In the genomic region with DNA sequence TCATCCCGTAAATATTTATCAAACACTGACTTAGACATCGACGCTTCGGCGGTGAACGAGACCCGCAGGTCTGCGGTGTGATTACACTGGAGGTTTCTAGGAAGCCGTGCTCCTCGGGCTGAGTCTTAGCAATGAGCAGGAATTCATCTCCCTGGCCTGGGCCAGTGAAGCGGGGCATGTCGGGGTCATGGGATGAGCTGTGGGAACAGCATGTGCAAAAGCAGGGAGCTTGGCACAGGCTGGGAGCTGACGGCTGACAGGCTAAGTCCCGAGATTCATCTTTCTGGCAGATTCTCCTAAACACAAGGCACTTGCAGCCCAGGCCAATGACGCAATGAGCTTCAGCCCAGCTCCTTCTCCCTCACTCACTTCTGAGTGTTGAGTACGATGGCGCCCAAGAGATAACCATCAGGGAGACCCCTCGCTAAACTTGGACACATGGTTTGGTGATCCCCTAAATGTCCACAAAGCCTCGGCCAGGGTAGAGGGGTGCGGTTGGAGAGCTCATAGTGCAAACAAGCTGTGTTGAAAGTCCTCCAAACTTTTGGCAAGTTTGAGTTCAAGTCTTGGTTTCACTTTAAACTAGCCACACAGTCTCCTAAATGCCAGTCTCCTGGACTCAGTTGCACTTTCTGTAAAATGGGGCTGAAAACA, we compare ENCODE assay signal across 10 cellular contexts. TPM values are rescaled to one million over a fixed set of nuclear protein-coding genes. Genes with fewer than 3 reads are reported as not detected.
A peak's percentile ranks its signal among the peaks of the same experiment; 100 is the strongest.
DNase-seq lines count a peak whose midpoint lies in the region; ATAC-seq and TF ChIP-seq lines count a peak whose summit lies in the region.
"Had no signal": no experiment of that assay in that cellular context is flagged by ENCODE, and none has a peak within 500 bp of the region (broad histone marks: within the 10 kb centered on the region; RNA-seq: fewer than 3 reads in every experiment).

No MANE protein-coding gene starts in this region.

- no peaks in the 10 kb centered on the region for H3K9me3 ChIP-seq in adipocyte (ENCODE audit: control insufficient read depth, low read length)
- no peaks in the 10 kb centered on the region for H3K9me3 ChIP-seq in left ventricle myocardium inferior (replicated peaks)
- no peaks in the 10 kb centered on the region for H3K9me3 ChIP-seq in psoas muscle
- no peaks in the 10 kb centered on the region for H3K9me3 ChIP-seq in WERI-Rb-1 (ENCODE audit: severe bottlenecking)

- H3K36me3 ChIP-seq in adipocyte (ENCODE audit: control insufficient read depth, insufficient read depth, low read length, severe bottlenecking): no peaks in the 10 kb centered on the region
- H3K36me3 ChIP-seq in left ventricle myocardium inferior: no peaks in the 10 kb centered on the region
- no peaks in the 10 kb centered on the region for H3K36me3 ChIP-seq in psoas muscle (ENCODE audit: insufficient read depth in 1 of 2, low read depth in 1 of 2)
- H3K36me3 ChIP-seq in WERI-Rb-1: no peaks in the 10 kb centered on the region

- H3K27ac ChIP-seq in left ventricle myocardium inferior (replicated peaks) (peak overlapping the region; percentile 88), psoas muscle (peak overlapping the region; percentile 74), WERI-Rb-1 (no peak overlapping the region)

- intact Hi-C loops in left ventricle myocardium inferior (cut with micrococcal nuclease): no loop called here
- intact Hi-C loops in psoas muscle (cut with DNase I): no loop called here

- H3K27me3 ChIP-seq in adipocyte (replicated peaks; ENCODE audit: control insufficient read depth, insufficient read depth, low read length) (no peaks in the 10 kb centered on the region), left ventricle myocardium inferior (ENCODE audit: low read depth) (peaks cover 12% of the 10 kb centered on the region), psoas muscle (ENCODE audit: insufficient read depth in 3 of 3, low read length in 2 of 3) (no peaks in the 10 kb centered on the region), WERI-Rb-1 (ENCODE audit: insufficient read depth, low read depth, severe bottlenecking) (no peaks in the 10 kb centered on the region)

- H3K4me1 ChIP-seq in adipocyte (ENCODE audit: control insufficient read depth, insufficient read depth, low read length): peaks cover 70% of the 10 kb centered on the region
- H3K4me1 ChIP-seq in left ventricle myocardium inferior: peaks cover 84% of the 10 kb centered on the region
- H3K4me1 ChIP-seq in psoas muscle: peaks cover 25% of the 10 kb centered on the region

- H3K9ac ChIP-seq in adipocyte (ENCODE audit: low read length): peak overlapping the region; percentile 77

- ATAC-seq in psoas muscle: peak; percentile 78 to 89 (median 86)
- ATAC-seq in HG03378 (IDR thresholded peaks at IDR 0.05; ENCODE audit: unreplicated experiment): no peak
- ATAC-seq: WTC11 had no signal

- TF ChIP-seq CTCF in left ventricle myocardium inferior (IDR thresholded peaks at IDR 0.05; ENCODE audit: borderline replicate concordance) (no peak), psoas muscle (IDR thresholded peaks at IDR 0.05) (no peak), WERI-Rb-1 (IDR thresholded peaks at IDR 0.05; ENCODE audit: low read depth, low read length) (no peak)

- peak; percentile 49 for DNase-seq in Daoy (ENCODE audit: low read depth)
- DNase-seq in adipocyte (ENCODE audit: low read depth): peak; percentile 66
- peak; percentile 90 for DNase-seq in left ventricle myocardium inferior
- DNase-seq in psoas muscle: peak; percentile 93 to 96
- DNase-seq in WERI-Rb-1: no peak
- no peak for DNase-seq in NCI-H345 treated with DMSO at 0.1 percent for 48 hours (lab: John Stamatoyannopoulos, UW; ENCODE audit: unreplicated experiment)
- no peak for DNase-seq in DMS153 (lab: John Stamatoyannopoulos, UW)
- DNase-seq: NCI-H510A had no signal

- 20 to 33% (median 24%) methylated on average over 20 of the region's 20 CpGs for WGBS in psoas muscle, 3 donors

- H3K4me3 ChIP-seq in adipocyte (ENCODE audit: low read length) (peak overlapping the region; percentile 78), left ventricle myocardium inferior (peak overlapping the region; percentile 42), psoas muscle (peak overlapping the region; percentile 33), WERI-Rb-1 (ENCODE audit: low read depth, low read length) (no peak overlapping the region)

RNA-seq across cellular contexts. Expression of gene CRISPLD2, which starts 12.8 kb away (rescaled TPM):
- total RNA-seq in Daoy (2014; rRNA removed; shearing (Covaris generic)): 21.6 and 25.7 TPM in 2 replicates
- total RNA-seq in left ventricle myocardium inferior: 12.8 TPM
- total RNA-seq in psoas muscle: 10 to 100 TPM; 10.2 to 28.6 (median 20.4) TPM
- polyA plus RNA-seq in psoas muscle: 10 to 100 TPM in 1 of 3 donors, 1 to 10 TPM in 2; 7.1 to 11.5 (median 7.5) TPM

Comparison
In these comparisons a context has a peak if more than half of its experiments do, and no peak if none do; other contexts are left out.
1. DNase-seq: peak in Daoy (single experiment), adipocyte (single experiment), left ventricle myocardium inferior (single experiment) and psoas muscle (2 of 2); none in WERI-Rb-1 (single experiment), NCI-H345 treated with DMSO at 0.1 percent for 48 hours (single experiment) and DMS153 (single experiment).